Comparison of ENCODE assay signal across 8 cellular contexts in the genomic region with DNA sequence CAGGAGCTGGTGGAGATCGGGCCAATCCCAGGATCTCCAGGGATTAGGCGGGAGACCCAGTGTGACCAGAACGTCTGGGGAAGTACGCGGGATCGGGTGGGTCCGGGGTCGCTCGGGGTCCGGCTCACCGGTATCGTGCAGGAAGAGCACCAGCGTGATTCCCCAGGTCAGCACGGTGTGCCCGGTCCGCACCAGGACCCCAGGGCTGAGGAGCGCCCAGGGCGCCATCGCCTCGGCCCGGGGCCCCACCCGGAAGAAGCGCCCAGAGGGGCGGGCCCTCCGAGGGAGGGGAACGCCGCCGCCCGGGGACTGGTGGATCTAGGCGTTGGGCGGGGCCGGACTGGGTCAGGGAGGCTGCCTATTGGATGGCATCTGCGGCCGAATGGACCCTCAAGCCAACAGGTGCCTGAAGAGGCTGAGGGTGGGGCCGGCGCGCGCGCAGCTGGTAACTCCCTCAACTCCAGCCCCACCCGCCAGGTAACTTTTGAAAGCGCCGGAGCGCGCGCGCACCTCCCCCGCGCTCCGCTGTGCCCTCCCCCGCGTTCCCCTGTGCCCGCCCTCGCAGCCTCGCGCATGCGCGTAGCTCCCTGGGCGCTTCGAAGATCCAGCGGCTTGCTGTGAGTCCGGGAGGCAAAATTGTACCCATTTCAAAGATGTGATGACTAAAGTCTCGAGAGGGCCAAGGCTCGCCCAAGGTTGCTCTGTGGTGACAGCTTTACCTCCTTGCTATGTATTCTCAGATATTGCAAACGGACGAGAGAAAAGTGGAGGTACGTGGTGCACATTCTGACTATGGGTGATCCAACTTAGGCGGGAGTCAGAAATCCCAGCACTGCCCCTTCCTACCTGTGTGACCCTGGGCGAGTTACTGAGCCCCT. TPM values are rescaled to one million over a fixed set of nuclear protein-coding genes. Genes with fewer than 3 reads are reported as not detected.
DNase-seq lines count a peak whose midpoint lies in the region; ATAC-seq lines count a peak whose summit lies in the region.

A gene with protein sequence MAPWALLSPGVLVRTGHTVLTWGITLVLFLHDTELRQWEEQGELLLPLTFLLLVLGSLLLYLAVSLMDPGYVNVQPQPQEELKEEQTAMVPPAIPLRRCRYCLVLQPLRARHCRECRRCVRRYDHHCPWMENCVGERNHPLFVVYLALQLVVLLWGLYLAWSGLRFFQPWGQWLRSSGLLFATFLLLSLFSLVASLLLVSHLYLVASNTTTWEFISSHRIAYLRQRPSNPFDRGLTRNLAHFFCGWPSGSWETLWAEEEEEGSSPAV (minus strand): TSS at position 262 of the 878 bp plus-strand sequence. CDS start 34 bp downstream, at position 228.

- no peaks in the 10 kb centered on the region for H3K36me3 ChIP-seq in CD8-positive, alpha-beta memory T cell (ENCODE audit: insufficient read depth, low read length)

- peak; percentile 93 for ATAC-seq in GM19468 (IDR thresholded peaks at IDR 0.05; ENCODE audit: extremely low read depth, unreplicated experiment)

- no peaks in the 10 kb centered on the region for H3K9me3 ChIP-seq in CD8-positive, alpha-beta memory T cell (ENCODE audit: low read length)

- H3K27me3 Mint-ChIP-seq in CD8-positive, alpha-beta memory T cell, result peaks cover 0 to 2% of the 10 kb centered on the region in 2 donors

- peak within 1 kb of the TSS; percentile 96 for H3K4me3 ChIP-seq in CD8-positive, alpha-beta memory T cell (ENCODE audit: low read length)

- peaks cover 33 to 46% (median 46%) of the 10 kb centered on the region in 3 donors for H3K4me1 Mint-ChIP-seq in CD8-positive, alpha-beta memory T cell

- peaks cover 21% of the 10 kb centered on the region for H3K4me1 ChIP-seq in CD8-positive, alpha-beta memory T cell (ENCODE audit: insufficient read depth, low read length)

- H3K27ac ChIP-seq in CD8-positive, alpha-beta memory T cell (ENCODE audit: low read depth, low read length), result peak within 1 kb of the TSS; percentile 68

- H3K9me3 Mint-ChIP-seq in CD8-positive, alpha-beta memory T cell, result no peaks in the 10 kb centered on the region

- H3K27me3 ChIP-seq in CD8-positive, alpha-beta memory T cell (ENCODE audit: insufficient read depth, low read length, poor library complexity, severe bottlenecking), result no peaks in the 10 kb centered on the region

- POLR2A ChIA-PET in CD8-positive, alpha-beta memory T cell (lab: Charles Lee), result interaction anchor here (0.8 to 1.4 kb wide), 10 partner anchors 11 to 357 kb away, joined by 3 to 9 read pairs (median 4); partner anchors contain the start of genes DOLPP1, KYAT1, LRRC8A and SET

- CTCF ChIA-PET in CD8-positive, alpha-beta memory T cell (lab: Charles Lee), result interaction anchor here (0.8 to 2.0 kb wide), 6 partner anchors 12 to 99 kb away, joined by 3 to 5 read pairs (median 4); partner anchors contain the start of genes PKN3 and SET

- peak within 1 kb of the TSS; percentile 90 to 96 (median 94) for H3K4me3 Mint-ChIP-seq in CD8-positive, alpha-beta memory T cell

- H3K27ac Mint-ChIP-seq in CD8-positive, alpha-beta memory T cell, result peak within 1 kb of the TSS; percentile 89 to 98 (median 94)

- peak; percentile 99 to 100 (median 99) for DNase-seq in CD8-positive, alpha-beta memory T cell
- DNase-seq in HS-5 (ENCODE audit: low read depth), result peak; percentile 84
- DNase-seq in NK-92 treated with Interleukin-12 subunit alpha and Interleukin-12 subunit beta, amount 100 ng/mL, for 24 hours (lab: John Stamatoyannopoulos, UW), result peak; percentile 99
- DNase-seq in activated CD8-positive, alpha-beta memory T cell treated with anti-CD3 and anti-CD28 coated beads for 24 hours, result peak; percentile 98
- DNase-seq in effector CD8-positive, alpha-beta T cell (lab: John Stamatoyannopoulos, UW), result peak; percentile 98
- DNase-seq in lung microvascular endothelial cell (ENCODE audit: low read depth in 2 of 2), result peak; percentile 95 to 98
- peak; percentile 99 for DNase-seq in stimulated activated CD4-positive, alpha-beta T cell treated with anti-CD3 and anti-CD28 coated beads, TNF-alpha, amount 100 ng/mL, for 48 hours (ENCODE audit: low read depth in 3 of 3)

- peaks cover 0 to 29% (median 2%) of the 10 kb centered on the region in 3 donors for H3K36me3 Mint-ChIP-seq in CD8-positive, alpha-beta memory T cell

RNA-seq across cellular contexts. Expression of the gene that starts here (rescaled TPM):
- 10 to 100 TPM; 76.1 to 82.0 TPM for total RNA-seq in CD8-positive, alpha-beta memory T cell
- 67.3 TPM for polyA plus RNA-seq in CD8-positive, alpha-beta memory T cell
- total RNA-seq in lung microvascular endothelial cell, result 43.4 and 44.6 TPM in 2 replicates

Comparison
In these comparisons a context has a peak if more than half of its experiments do, and no peak if none do; other contexts are left out.
1. Peak in every context shown above with its lines: DNase-seq, ATAC-seq, H3K4me3 ChIP-seq and H3K27ac ChIP-seq.